8 cellular contexts compared by ENCODE assay signal in genomic region chr10:6202098-6202683, GRCh38. TPM values are rescaled to one million over a fixed set of nuclear protein-coding genes. Genes with fewer than 3 reads are reported as not detected.
DNase-seq lines count a peak whose midpoint lies in the region; ATAC-seq and TF ChIP-seq lines count a peak whose summit lies in the region.

No MANE protein-coding gene starts in this region.

- no TSS peak for BruUV-seq in mammary epithelial cell (replicated peaks; lab: Mats Ljungman, UMichigan)

- TF ChIP-seq POLR2A in vagina (IDR thresholded peaks at IDR 0.05), result no peak

- intact Hi-C loops in mammary epithelial cell (cut with micrococcal nuclease), result loop anchor here (1.0 to 5.0 kb wide), 5 partner anchors 93 to 199 kb away; partner anchors contain the start of gene RBM17
- intact Hi-C loops in mucosa of descending colon (cut with DNase I, micrococcal nuclease), result loop anchor here (5.0 to 10.0 kb wide), 2 partner anchors 200 to 203 kb away; no protein-coding TSS in a partner anchor
- intact Hi-C loops in vagina (cut with DNase I), result loop anchor here (5.0 to 10.0 kb wide), 3 partner anchors 60 to 115 kb away; partner anchors contain the start of gene RBM17

- peak overlapping the region; percentile 84 for H2AFZ ChIP-seq in mammary epithelial cell (ENCODE audit: low read depth, low read length)

- H3K9ac ChIP-seq in HUES48 (ENCODE audit: low read depth, low read length) (peak overlapping the region; percentile 4; the same call in 1 of the 2 replicates), mammary epithelial cell (ENCODE audit: insufficient read depth, low read length) (no peak overlapping the region)

- no peak for TF ChIP-seq CTCF in DOHH2 (IDR thresholded peaks at IDR 0.05; ENCODE audit: low read depth, low read length, poor library complexity, severe bottlenecking)
- TF ChIP-seq CTCF in mammary epithelial cell (conservative IDR thresholded peaks at IDR 0.05 in 1 of 2, IDR thresholded peaks at IDR 0.05 in 1 of 2; ENCODE audit: extremely low read depth in 1 of 2, insufficient read depth in 1 of 2, low read depth in 1 of 2, low read length in 2 of 2), result no peak
- no peak for TF ChIP-seq CTCF in mucosa of descending colon (IDR thresholded peaks at IDR 0.05)
- no peak for TF ChIP-seq CTCF in vagina (IDR thresholded peaks at IDR 0.05)

- H3K9me3 ChIP-seq in DOHH2 (ENCODE audit: control insufficient read depth, insufficient read depth, low read length) (no peaks in the 10 kb centered on the region), HUES48 (ENCODE audit: control insufficient read depth, insufficient read depth, low read length) (no peaks in the 10 kb centered on the region), mammary epithelial cell (replicated peaks; ENCODE audit: insufficient read depth, low read length) (no peaks in the 10 kb centered on the region), mucosa of descending colon (no peaks in the 10 kb centered on the region), vagina (no peaks in the 10 kb centered on the region)

- H3K27me3 ChIP-seq in DOHH2 (ENCODE audit: control insufficient read depth, low read length), result no peaks in the 10 kb centered on the region
- peaks cover 48% of the 10 kb centered on the region for H3K27me3 ChIP-seq in HUES48 (ENCODE audit: control insufficient read depth, insufficient read depth, low read length)
- H3K27me3 ChIP-seq in mammary epithelial cell (ENCODE audit: insufficient read depth, low read length), result no peaks in the 10 kb centered on the region
- H3K27me3 ChIP-seq in vagina, result no peaks in the 10 kb centered on the region

- CTCF ChIA-PET in mammary epithelial cell (lab: Charles Lee; ENCODE audit: low non-redundant PET), result interaction anchor here (0.7 to 1.5 kb wide), 3 partner anchors 198 to 476 kb away, joined by 3 to 39 read pairs (median 9); no protein-coding TSS in a partner anchor

- 14% methylated on average over 13 of the region's 29 CpGs for WGBS in mammary epithelial cell (ENCODE audit: low coverage, missing lambda C conversion rate)

- H3K36me3 ChIP-seq in DOHH2 (ENCODE audit: control insufficient read depth, low read length) (peaks cover 21% of the 10 kb centered on the region), HUES48 (ENCODE audit: control insufficient read depth, insufficient read depth, low read length) (no peaks in the 10 kb centered on the region), mammary epithelial cell (ENCODE audit: insufficient read depth, low read length) (no peaks in the 10 kb centered on the region), mucosa of descending colon (ENCODE audit: low read depth) (no peaks in the 10 kb centered on the region), vagina (no peaks in the 10 kb centered on the region)

- DNase-seq in mammary epithelial cell (peak; percentile 5), mucosa of descending colon (peak in 1 of 3 donors; percentile 70), vagina (ENCODE audit: extremely low spot score in 2 of 2) (peak in 1 of 2 donors; percentile 93), SW 1271 (lab: John Stamatoyannopoulos, UW) (no peak), SK-N-DZ (ENCODE audit: low spot score) (no peak), NCI-H1436 (lab: John Stamatoyannopoulos, UW) (no peak)

- H4K20me1 ChIP-seq in DOHH2 (ENCODE audit: control insufficient read depth, insufficient read depth, low read depth, low read length) (peaks cover 16% of the 10 kb centered on the region), mammary epithelial cell (ENCODE audit: insufficient read depth, low read length) (no peaks in the 10 kb centered on the region)

- H3K4me1 ChIP-seq in DOHH2 (ENCODE audit: control insufficient read depth, low read length) (peaks cover 57% of the 10 kb centered on the region), HUES48 (ENCODE audit: control insufficient read depth, insufficient read depth, low read length) (peaks cover 18% of the 10 kb centered on the region), mammary epithelial cell (ENCODE audit: insufficient read depth, low read length) (peaks cover 28% of the 10 kb centered on the region), mucosa of descending colon (ENCODE audit: low read depth) (peaks cover 31% of the 10 kb centered on the region), vagina (peaks cover 38% of the 10 kb centered on the region)

- H3K27ac ChIP-seq in DOHH2 (ENCODE audit: low read depth, low read length), result peak overlapping the region; percentile 66
- H3K27ac ChIP-seq in HUES48 (ENCODE audit: low read depth, low read length), result no peak overlapping the region
- H3K27ac ChIP-seq in mammary epithelial cell (ENCODE audit: insufficient read depth, low read depth, low read length), result no peak overlapping the region
- peak overlapping the region; percentile 97 for H3K27ac ChIP-seq in vagina

- H3K4me2 ChIP-seq in DOHH2 (ENCODE audit: low read length) (peak overlapping the region; percentile 96), mammary epithelial cell (ENCODE audit: insufficient read depth, low read depth, low read length) (peak overlapping the region; percentile 89)

- peaks cover 26% of the 10 kb centered on the region for H3F3A ChIP-seq in DOHH2 (ENCODE audit: control insufficient read depth, insufficient read depth)

- in situ Hi-C loops in mammary epithelial cell (cut with MboI; ENCODE audit: low sequenced_read_pairs in 2 of 2), result loop anchor here in 1 of 2 donors (5.0 kb wide), 1 partner anchor 200 kb away; no protein-coding TSS in a partner anchor

- ATAC-seq in mucosa of descending colon, result peak; percentile 5

- H3K4me3 ChIP-seq in DOHH2 (ENCODE audit: low read length) (peak overlapping the region; percentile 98), HUES48 (ENCODE audit: low read depth, low read length) (peak overlapping the region; percentile 83), mammary epithelial cell (replicated peaks in 1 of 3; ENCODE audit: insufficient read depth in 1 of 3, low read depth in 2 of 3, low read length in 3 of 3) (peak overlapping the region in 2 of 3 experiments; percentile 33 to 47), mucosa of descending colon (no peak overlapping the region), vagina (peak overlapping the region; percentile 91 to 98)

- peaks cover 41% of the 10 kb centered on the region for H3K79me2 ChIP-seq in DOHH2 (ENCODE audit: control insufficient read depth, low read length)
- H3K79me2 ChIP-seq in mammary epithelial cell (ENCODE audit: insufficient read depth, low read length), result peaks cover 29% of the 10 kb centered on the region

- H3K9me2 ChIP-seq in DOHH2 (replicated peaks; ENCODE audit: control insufficient read depth, low read length), result no peaks in the 10 kb centered on the region

- dilution Hi-C loops in mammary epithelial cell (cut with HindIII; ENCODE audit: low sequenced_read_pairs), result no loop called here

RNA-seq across cellular contexts. Expression of gene PFKFB3, which starts 0.5 kb away (rescaled TPM):
- total RNA-seq in mammary epithelial cell (10 to 100 TPM; 24.0 to 49.5 TPM), mucosa of descending colon (10 to 100 TPM; 19.3 to 39.0 (median 21.7) TPM), vagina (43.2 TPM)
- 28.1 TPM for polyA plus RNA-seq in mammary epithelial cell
- polyA minus RNA-seq in mammary epithelial cell, result 54.2 TPM
- 22.4 and 26.5 TPM in 2 replicates for polyA plus RNA-seq in SK-N-DZ (2014; cell fraction: cytosol; rRNA removed)
- polyA plus RNA-seq in SK-N-DZ (2014; cell fraction: nucleus; rRNA removed), result 24.0 and 24.5 TPM in 2 replicates

Comparison
In these comparisons a context has a peak if more than half of its experiments do, and no peak if none do; other contexts are left out.
1. H3K27ac ChIP-seq: peak in DOHH2 (single experiment) and vagina (single experiment); none in HUES48 (single experiment) and mammary epithelial cell (single experiment).